ENCODE assay signal across 1 cellular context in the genomic region with DNA sequence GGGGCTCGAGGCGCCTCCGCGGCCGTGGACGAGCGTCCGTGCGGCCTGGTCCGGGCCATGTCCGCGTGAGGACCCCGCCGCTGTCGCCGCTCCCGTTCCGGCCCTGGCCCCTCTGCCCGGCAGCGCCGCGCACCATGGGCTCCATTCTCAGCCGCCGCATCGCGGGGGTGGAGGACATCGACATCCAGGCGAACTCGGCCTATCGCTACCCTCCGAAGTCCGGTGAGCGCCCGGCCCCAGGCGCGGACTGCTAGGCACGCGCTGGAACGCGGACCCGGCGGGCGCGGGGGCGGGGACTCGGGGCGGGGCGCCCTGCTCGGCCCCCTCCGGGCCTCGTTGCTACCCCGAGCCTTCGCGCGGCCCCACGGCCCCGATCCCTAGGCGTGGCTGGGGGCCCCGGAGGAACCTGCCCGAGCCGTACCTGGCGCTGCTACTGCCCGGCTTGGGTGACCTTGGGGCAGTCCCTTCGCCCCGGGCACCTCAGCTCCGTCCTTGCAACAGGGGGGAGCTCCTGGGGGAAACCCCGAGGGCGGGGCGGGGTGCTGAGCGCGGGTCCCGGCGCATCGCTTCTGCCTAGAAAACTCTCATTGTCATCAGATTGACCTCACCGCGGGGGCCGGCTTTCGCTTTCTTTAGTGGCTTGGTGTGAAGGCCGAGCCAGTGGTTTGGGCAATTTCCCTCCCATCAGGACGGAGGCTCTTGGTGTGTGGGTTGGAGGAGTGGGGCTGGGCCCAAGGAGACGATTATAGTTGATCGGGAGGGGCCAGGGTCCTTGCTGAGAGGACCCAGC.
TF ChIP-seq lines count a peak whose summit lies in the region.

No MANE protein-coding gene starts in this region.

TF ChIP-seq in K562, 482 proteins besides CTCF, POLR2A, EP300 and RAD21 (continues in another document):
- TF ChIP-seq BRCA1 (IDR thresholded peaks at IDR 0.05) (no peak), BRCA1 (CRISPR knock-in tag; IDR thresholded peaks at IDR 0.05) (0 out of 2 replicates have a peak, but pooled peaks have one; percentile 22), ZNF280B (CRISPR knock-in tag; IDR thresholded peaks at IDR 0.05) (0 out of 2 replicates have a peak, but pooled peaks have one; percentile 53), ZNF589 (CRISPR knock-in tag; IDR thresholded peaks at IDR 0.05; ENCODE audit: low read depth) (no peak), ZNF165 (CRISPR knock-in tag; IDR thresholded peaks at IDR 0.05; ENCODE audit: borderline replicate concordance) (no peak), KAT7 (CRISPR knock-in tag; IDR thresholded peaks at IDR 0.05; ENCODE audit: borderline replicate concordance) (0 out of 2 replicates have a peak, but pooled peaks have one; percentile 12), ZNF609 (CRISPR knock-in tag; IDR thresholded peaks at IDR 0.05; ENCODE audit: borderline replicate concordance) (no peak), ZNF584 (CRISPR knock-in tag; IDR thresholded peaks at IDR 0.05; ENCODE audit: low read depth) (0 out of 2 replicates have a peak, but pooled peaks have one; percentile 24), NRF1 (conservative IDR thresholded peaks at IDR 0.05 in 1 of 2, IDR thresholded peaks at IDR 0.05 in 1 of 2) (peak; percentile 43 to 58), SETDB1 (IDR thresholded peaks at IDR 0.05; ENCODE audit: low read length) (no peak), EGR1 (conservative IDR thresholded peaks at IDR 0.05) (peak; percentile 59), ZFP1 (CRISPR knock-in tag; IDR thresholded peaks at IDR 0.05) (no peak), NCOR1 (IDR thresholded peaks at IDR 0.05) (0 out of 2 replicates have a peak, but pooled peaks have one; percentile 16), ATF1 (CRISPR knock-in tag; IDR thresholded peaks at IDR 0.05) (no peak), ATF1 (tag; IDR thresholded peaks at IDR 0.05) (peak; percentile 90), BRF1 (IDR thresholded peaks at IDR 0.05; ENCODE audit: borderline replicate concordance, extremely low read depth, insufficient read length) (no peak), POLR2B (IDR thresholded peaks at IDR 0.05; ENCODE audit: low read depth, partially characterized antibody) (no peak), SMARCB1 (IDR thresholded peaks at IDR 0.05; ENCODE audit: insufficient read length, low read depth) (no peak), POLR2G (IDR thresholded peaks at IDR 0.05; ENCODE audit: low read depth, low read length) (peak; percentile 97), TAL1 (IDR thresholded peaks at IDR 0.05) (no peak), HNRNPUL1 (IDR thresholded peaks at IDR 0.05; ENCODE audit: low read length) (no peak), KDM2B (CRISPR knock-in tag; IDR thresholded peaks at IDR 0.05) (peak; percentile 60; the same call in 1 of the 2 replicates), CBFA2T2 (conservative IDR thresholded peaks at IDR 0.05) (no peak)
- TF ChIP-seq, protein P1, sequence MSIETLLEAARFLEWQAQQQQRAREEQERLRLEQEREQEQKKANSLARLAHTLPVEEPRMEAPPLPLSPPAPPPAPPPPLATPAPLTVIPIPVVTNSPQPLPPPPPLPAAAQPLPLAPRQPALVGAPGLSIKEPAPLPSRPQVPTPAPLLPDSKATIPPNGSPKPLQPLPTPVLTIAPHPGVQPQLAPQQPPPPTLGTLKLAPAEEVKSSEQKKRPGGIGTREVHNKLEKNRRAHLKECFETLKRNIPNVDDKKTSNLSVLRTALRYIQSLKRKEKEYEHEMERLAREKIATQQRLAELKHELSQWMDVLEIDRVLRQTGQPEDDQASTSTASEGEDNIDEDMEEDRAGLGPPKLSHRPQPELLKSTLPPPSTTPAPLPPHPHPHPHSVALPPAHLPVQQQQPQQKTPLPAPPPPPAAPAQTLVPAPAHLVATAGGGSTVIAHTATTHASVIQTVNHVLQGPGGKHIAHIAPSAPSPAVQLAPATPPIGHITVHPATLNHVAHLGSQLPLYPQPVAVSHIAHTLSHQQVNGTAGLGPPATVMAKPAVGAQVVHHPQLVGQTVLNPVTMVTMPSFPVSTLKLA (conservative IDR thresholded peaks at IDR 0.05): 0 out of 4 replicates have a peak, but pooled peaks of 1 of the 2 experiments have one; percentile 3
- TF ChIP-seq, protein P2, sequence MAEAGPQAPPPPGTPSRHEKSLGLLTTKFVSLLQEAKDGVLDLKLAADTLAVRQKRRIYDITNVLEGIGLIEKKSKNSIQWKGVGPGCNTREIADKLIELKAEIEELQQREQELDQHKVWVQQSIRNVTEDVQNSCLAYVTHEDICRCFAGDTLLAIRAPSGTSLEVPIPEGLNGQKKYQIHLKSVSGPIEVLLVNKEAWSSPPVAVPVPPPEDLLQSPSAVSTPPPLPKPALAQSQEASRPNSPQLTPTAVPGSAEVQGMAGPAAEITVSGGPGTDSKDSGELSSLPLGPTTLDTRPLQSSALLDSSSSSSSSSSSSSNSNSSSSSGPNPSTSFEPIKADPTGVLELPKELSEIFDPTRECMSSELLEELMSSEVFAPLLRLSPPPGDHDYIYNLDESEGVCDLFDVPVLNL (CRISPR knock-in tag; IDR thresholded peaks at IDR 0.05; ENCODE audit: low read depth): no peak
- TF ChIP-seq, protein P3, sequence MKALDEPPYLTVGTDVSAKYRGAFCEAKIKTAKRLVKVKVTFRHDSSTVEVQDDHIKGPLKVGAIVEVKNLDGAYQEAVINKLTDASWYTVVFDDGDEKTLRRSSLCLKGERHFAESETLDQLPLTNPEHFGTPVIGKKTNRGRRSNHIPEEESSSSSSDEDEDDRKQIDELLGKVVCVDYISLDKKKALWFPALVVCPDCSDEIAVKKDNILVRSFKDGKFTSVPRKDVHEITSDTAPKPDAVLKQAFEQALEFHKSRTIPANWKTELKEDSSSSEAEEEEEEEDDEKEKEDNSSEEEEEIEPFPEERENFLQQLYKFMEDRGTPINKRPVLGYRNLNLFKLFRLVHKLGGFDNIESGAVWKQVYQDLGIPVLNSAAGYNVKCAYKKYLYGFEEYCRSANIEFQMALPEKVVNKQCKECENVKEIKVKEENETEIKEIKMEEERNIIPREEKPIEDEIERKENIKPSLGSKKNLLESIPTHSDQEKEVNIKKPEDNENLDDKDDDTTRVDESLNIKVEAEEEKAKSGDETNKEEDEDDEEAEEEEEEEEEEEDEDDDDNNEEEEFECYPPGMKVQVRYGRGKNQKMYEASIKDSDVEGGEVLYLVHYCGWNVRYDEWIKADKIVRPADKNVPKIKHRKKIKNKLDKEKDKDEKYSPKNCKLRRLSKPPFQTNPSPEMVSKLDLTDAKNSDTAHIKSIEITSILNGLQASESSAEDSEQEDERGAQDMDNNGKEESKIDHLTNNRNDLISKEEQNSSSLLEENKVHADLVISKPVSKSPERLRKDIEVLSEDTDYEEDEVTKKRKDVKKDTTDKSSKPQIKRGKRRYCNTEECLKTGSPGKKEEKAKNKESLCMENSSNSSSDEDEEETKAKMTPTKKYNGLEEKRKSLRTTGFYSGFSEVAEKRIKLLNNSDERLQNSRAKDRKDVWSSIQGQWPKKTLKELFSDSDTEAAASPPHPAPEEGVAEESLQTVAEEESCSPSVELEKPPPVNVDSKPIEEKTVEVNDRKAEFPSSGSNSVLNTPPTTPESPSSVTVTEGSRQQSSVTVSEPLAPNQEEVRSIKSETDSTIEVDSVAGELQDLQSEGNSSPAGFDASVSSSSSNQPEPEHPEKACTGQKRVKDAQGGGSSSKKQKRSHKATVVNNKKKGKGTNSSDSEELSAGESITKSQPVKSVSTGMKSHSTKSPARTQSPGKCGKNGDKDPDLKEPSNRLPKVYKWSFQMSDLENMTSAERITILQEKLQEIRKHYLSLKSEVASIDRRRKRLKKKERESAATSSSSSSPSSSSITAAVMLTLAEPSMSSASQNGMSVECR (CRISPR knock-in tag; IDR thresholded peaks at IDR 0.05): peak; percentile 82
- TF ChIP-seq, protein P4, sequence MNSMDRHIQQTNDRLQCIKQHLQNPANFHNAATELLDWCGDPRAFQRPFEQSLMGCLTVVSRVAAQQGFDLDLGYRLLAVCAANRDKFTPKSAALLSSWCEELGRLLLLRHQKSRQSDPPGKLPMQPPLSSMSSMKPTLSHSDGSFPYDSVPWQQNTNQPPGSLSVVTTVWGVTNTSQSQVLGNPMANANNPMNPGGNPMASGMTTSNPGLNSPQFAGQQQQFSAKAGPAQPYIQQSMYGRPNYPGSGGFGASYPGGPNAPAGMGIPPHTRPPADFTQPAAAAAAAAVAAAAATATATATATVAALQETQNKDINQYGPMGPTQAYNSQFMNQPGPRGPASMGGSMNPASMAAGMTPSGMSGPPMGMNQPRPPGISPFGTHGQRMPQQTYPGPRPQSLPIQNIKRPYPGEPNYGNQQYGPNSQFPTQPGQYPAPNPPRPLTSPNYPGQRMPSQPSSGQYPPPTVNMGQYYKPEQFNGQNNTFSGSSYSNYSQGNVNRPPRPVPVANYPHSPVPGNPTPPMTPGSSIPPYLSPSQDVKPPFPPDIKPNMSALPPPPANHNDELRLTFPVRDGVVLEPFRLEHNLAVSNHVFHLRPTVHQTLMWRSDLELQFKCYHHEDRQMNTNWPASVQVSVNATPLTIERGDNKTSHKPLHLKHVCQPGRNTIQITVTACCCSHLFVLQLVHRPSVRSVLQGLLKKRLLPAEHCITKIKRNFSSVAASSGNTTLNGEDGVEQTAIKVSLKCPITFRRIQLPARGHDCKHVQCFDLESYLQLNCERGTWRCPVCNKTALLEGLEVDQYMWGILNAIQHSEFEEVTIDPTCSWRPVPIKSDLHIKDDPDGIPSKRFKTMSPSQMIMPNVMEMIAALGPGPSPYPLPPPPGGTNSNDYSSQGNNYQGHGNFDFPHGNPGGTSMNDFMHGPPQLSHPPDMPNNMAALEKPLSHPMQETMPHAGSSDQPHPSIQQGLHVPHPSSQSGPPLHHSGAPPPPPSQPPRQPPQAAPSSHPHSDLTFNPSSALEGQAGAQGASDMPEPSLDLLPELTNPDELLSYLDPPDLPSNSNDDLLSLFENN (IDR thresholded peaks at IDR 0.05; ENCODE audit: low read depth in 2 of 2, low read length in 2 of 2): peak in 1 of 2 experiments; percentile 61; a peak in 1 of 4 replicates
- TF ChIP-seq, protein P5, sequence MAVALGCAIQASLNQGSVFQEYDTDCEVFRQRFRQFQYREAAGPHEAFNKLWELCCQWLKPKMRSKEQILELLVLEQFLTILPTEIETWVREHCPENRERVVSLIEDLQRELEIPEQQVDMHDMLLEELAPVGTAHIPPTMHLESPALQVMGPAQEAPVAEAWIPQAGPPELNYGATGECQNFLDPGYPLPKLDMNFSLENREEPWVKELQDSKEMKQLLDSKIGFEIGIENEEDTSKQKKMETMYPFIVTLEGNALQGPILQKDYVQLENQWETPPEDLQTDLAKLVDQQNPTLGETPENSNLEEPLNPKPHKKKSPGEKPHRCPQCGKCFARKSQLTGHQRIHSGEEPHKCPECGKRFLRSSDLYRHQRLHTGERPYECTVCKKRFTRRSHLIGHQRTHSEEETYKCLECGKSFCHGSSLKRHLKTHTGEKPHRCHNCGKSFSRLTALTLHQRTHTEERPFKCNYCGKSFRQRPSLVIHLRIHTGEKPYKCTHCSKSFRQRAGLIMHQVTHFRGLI (CRISPR knock-in tag; IDR thresholded peaks at IDR 0.05): no peak
- TF ChIP-seq, protein P6, sequence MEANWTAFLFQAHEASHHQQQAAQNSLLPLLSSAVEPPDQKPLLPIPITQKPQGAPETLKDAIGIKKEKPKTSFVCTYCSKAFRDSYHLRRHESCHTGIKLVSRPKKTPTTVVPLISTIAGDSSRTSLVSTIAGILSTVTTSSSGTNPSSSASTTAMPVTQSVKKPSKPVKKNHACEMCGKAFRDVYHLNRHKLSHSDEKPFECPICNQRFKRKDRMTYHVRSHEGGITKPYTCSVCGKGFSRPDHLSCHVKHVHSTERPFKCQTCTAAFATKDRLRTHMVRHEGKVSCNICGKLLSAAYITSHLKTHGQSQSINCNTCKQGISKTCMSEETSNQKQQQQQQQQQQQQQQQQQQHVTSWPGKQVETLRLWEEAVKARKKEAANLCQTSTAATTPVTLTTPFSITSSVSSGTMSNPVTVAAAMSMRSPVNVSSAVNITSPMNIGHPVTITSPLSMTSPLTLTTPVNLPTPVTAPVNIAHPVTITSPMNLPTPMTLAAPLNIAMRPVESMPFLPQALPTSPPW (CRISPR knock-in tag; IDR thresholded peaks at IDR 0.05): peak; percentile 84
- TF ChIP-seq, protein P7, sequence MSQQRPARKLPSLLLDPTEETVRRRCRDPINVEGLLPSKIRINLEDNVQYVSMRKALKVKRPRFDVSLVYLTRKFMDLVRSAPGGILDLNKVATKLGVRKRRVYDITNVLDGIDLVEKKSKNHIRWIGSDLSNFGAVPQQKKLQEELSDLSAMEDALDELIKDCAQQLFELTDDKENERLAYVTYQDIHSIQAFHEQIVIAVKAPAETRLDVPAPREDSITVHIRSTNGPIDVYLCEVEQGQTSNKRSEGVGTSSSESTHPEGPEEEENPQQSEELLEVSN (IDR thresholded peaks at IDR 0.05; ENCODE audit: borderline replicate concordance in 1 of 2, extremely low read depth in 1 of 2, insufficient read depth in 1 of 2, insufficient read length in 1 of 2, low read depth in 1 of 2, low read length in 1 of 2, poor library complexity in 1 of 2, severe bottlenecking in 1 of 2): peak in 1 of 2 experiments; percentile 49
